21 cellular contexts compared by ENCODE assay signal in genomic region chr3:17119198-17120072, GRCh38.
"Had no signal": no experiment of that assay in that cellular context is flagged by ENCODE, and none has a peak within 500 bp of the region (broad histone marks: within the 10 kb centered on the region; RNA-seq: fewer than 3 reads in every experiment).

No MANE protein-coding gene starts in this region.

- H3K27ac Mint-ChIP-seq: activated CD4-positive, alpha-beta T cell treated with anti-CD3 and anti-CD28 coated beads for 36 hours; activated naive CD8-positive, alpha-beta T cell; activated T-helper 1 cell treated with anti-CD3 and anti-CD28 coated beads, Interleukin-12 subunit alpha, Interleukin-12 subunit beta, Interleukin-2, Interleukin-4 antibody, amounts not matched to agents 30 ng/mL and 10 ng/mL and 1 ng/mL, durations not matched to agents 14 hours and 24 hours and 36 hours; T-helper 17 cell had no signal

- H3K9me3 Mint-ChIP-seq: central memory CD8-positive, alpha-beta T cell had no signal

- DNase-seq: activated CD4-positive, alpha-beta T cell treated with anti-CD3 and anti-CD28 coated beads for 36 hours; activated CD4-positive, CD25-positive, alpha-beta regulatory T cell; activated CD8-positive, alpha-beta memory T cell treated with anti-CD3 and anti-CD28 coated beads, Interleukin-2, amount 50 U/mL, for 4 hours; activated effector memory CD4-positive, alpha-beta T cell treated with Interleukin-2 at 50 U/mL for 16 hours; activated naive CD4-positive, alpha-beta T cell; amygdala; Kasumi-1; KBM-7; NCI-H1048; NCI-H146; NCI-H187 treated with DMSO at 0.1 percent for 48 hours; NCI-H2081 treated with DMSO at 0.1 percent for 48 hours; NCI-H446; NCI-H524; SHP77; T-helper 17 cell; T-helper 9 cell had no signal

- H3K27me3 Mint-ChIP-seq: activated CD4-positive, alpha-beta T cell treated with anti-CD3 and anti-CD28 coated beads for 36 hours; activated naive CD8-positive, alpha-beta T cell; brain; central memory CD8-positive, alpha-beta T cell; T-helper 17 cell had no signal

- H3K4me1 Mint-ChIP-seq: activated CD4-positive, alpha-beta T cell treated with anti-CD3 and anti-CD28 coated beads for 36 hours; brain; central memory CD8-positive, alpha-beta T cell had no signal

- H3K4me3 Mint-ChIP-seq: activated CD4-positive, alpha-beta T cell treated with anti-CD3 and anti-CD28 coated beads for 36 hours; activated naive CD8-positive, alpha-beta T cell; activated T-helper 1 cell treated with anti-CD3 and anti-CD28 coated beads, Interleukin-12 subunit alpha, Interleukin-12 subunit beta, Interleukin-2, Interleukin-4 antibody, amounts not matched to agents 30 ng/mL and 10 ng/mL and 1 ng/mL, durations not matched to agents 14 hours and 24 hours and 36 hours; brain; central memory CD8-positive, alpha-beta T cell; T-helper 17 cell had no signal

- H3K36me3 Mint-ChIP-seq: activated naive CD8-positive, alpha-beta T cell; brain had no signal

- ATAC-seq: activated CD4-positive, alpha-beta T cell treated with anti-CD3 and anti-CD28 coated beads for 36 hours; T-helper 17 cell had no signal
